Comparison of ENCODE assay signal across 8 cellular contexts in genomic region chr13:24727731-24728601, GRCh38. TPM values are rescaled to one million over a fixed set of nuclear protein-coding genes. Genes with fewer than 3 reads are reported as not detected.
DNase-seq lines count a peak whose midpoint lies in the region; ATAC-seq and TF ChIP-seq lines count a peak whose summit lies in the region.

No MANE protein-coding gene starts in this region.

- no peak for TF ChIP-seq POLR2A in body of pancreas (IDR thresholded peaks at IDR 0.05)

- H3K4me3 Mint-ChIP-seq in immature natural killer cell = no peak overlapping the region

- ATAC-seq in Right ventricle myocardium inferior (peak; percentile 86), HG02885 (IDR thresholded peaks at IDR 0.05; ENCODE audit: poor library complexity, unreplicated experiment) (peak; percentile 86), body of pancreas (peak; percentile 86)

- no peaks in the 10 kb centered on the region for H3K36me3 ChIP-seq in body of pancreas (replicated peaks in 1 of 2; ENCODE audit: insufficient read depth in 1 of 2, low read depth in 2 of 2)

- H3K4me1 Mint-ChIP-seq in immature natural killer cell = no peaks in the 10 kb centered on the region

- no peak overlapping the region for H3K27ac Mint-ChIP-seq in immature natural killer cell

- H3K4me3 ChIP-seq in body of pancreas = no peak overlapping the region

- no peaks in the 10 kb centered on the region for H3K36me3 Mint-ChIP-seq in immature natural killer cell

- H3K27ac ChIP-seq in body of pancreas = no peak overlapping the region

- DNase-seq in Right ventricle myocardium inferior (ENCODE audit: missing footprints) (no peak), cardiac septum (ENCODE audit: low spot score) (no peak), NCI-H1930 (lab: John Stamatoyannopoulos, UW) (peak; percentile 56 to 70), T-helper 9 cell (peak; percentile 54), body of pancreas (peak; percentile 66 to 84 (median 78)), immature natural killer cell (peak; percentile 68 to 78 (median 76))
- peak; percentile 28 to 30 for DNase-seq in stimulated activated CD4-positive, alpha-beta T cell treated with anti-CD3 and anti-CD28 coated beads, Interleukin-1b, Interleukin-23, amount 100 ng/mL, for 1 hour (ENCODE audit: low read depth in 2 of 2)

- intact Hi-C loops in Right ventricle myocardium inferior (cut with DNase I) = loop anchor here (1.0 kb wide), 1 partner anchor 34 kb away; no protein-coding TSS in a partner anchor
- intact Hi-C loops in cardiac septum (cut with DNase I) = loop anchor here (2.0 kb wide), 1 partner anchor 33 kb away; no protein-coding TSS in a partner anchor
- intact Hi-C loops in body of pancreas (cut with DNase I) = no loop called here

- peaks cover 0 to 6% (median 2%) of the 10 kb centered on the region in 3 donors for H3K27me3 Mint-ChIP-seq in immature natural killer cell (ENCODE audit: low read depth in 3 of 3)

- 57% methylated on average over 24 of the region's 24 CpGs for WGBS in body of pancreas, 2 donors

- no peaks in the 10 kb centered on the region for H3K4me1 ChIP-seq in body of pancreas

- TF ChIP-seq CTCF in body of pancreas (IDR thresholded peaks at IDR 0.05) = peak; percentile 67 to 98 (median 76)

- no peaks in the 10 kb centered on the region for H3K9me3 ChIP-seq in body of pancreas

- no peaks in the 10 kb centered on the region for H3K27me3 ChIP-seq in body of pancreas

- H3K9me3 Mint-ChIP-seq in immature natural killer cell = peaks cover 0 to 8% (median 1%) of the 10 kb centered on the region in 6 donors

RNA-seq across cellular contexts. Expression of gene RNF17, which starts 36.0 kb away (rescaled TPM):
- total RNA-seq in Right ventricle myocardium inferior (not detected), cardiac septum (not detected), body of pancreas (1 to 10 TPM in 1 of 2 donors, not detected in 1; 1.6 TPM)
- not detected for polyA plus RNA-seq in immature natural killer cell

RNA-seq across cellular contexts. Expression of gene ATP12A, which starts 47.8 kb away (rescaled TPM):
- total RNA-seq in Right ventricle myocardium inferior = not detected
- total RNA-seq in cardiac septum = not detected
- under 1 TPM; under 0.01 to 0.26 TPM for total RNA-seq in body of pancreas
- polyA plus RNA-seq in immature natural killer cell = not detected

Comparison
In these comparisons a context has a peak if more than half of its experiments do, and no peak if none do; other contexts are left out.
1. DNase-seq: peak in NCI-H1930 (2 of 2), T-helper 9 cell (single experiment), body of pancreas (4 of 4), immature natural killer cell (3 of 3) and stimulated activated CD4-positive, alpha-beta T cell treated with anti-CD3 and anti-CD28 coated beads, Interleukin-1b, Interleukin-23, amount 100 ng/mL, for 1 hour (2 of 2); none in Right ventricle myocardium inferior (single experiment) and cardiac septum (single experiment).
2. Peak in every context shown above with its lines, with median percentiles within 50 percentile points of each other: ATAC-seq.